In the genomic region with DNA sequence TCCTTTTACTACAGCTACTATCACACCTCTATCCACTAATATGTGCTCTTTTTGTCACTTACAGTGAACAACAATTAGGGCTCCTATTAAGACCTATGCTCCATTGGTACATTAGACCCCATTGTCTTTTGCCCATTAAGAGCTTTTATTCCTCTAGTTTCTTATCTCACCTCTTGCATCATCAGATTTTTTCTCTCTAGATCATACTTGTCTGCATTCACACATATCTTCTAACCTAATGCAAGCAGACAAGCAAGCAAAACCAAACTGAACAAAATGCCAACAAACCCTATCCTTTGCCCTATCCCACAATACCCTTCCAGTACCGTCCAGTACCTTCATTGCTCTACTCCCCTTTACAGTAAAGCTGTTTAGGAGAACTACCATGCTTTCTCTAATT, we compare ENCODE assay signal across 22 cellular contexts.
"Had no signal": no experiment of that assay in that cellular context is flagged by ENCODE, and none has a peak within 500 bp of the region (broad histone marks: within the 10 kb centered on the region; RNA-seq: fewer than 3 reads in every experiment).

No MANE protein-coding gene starts in this region.

- H3K4me2 ChIP-seq: neural progenitor cell had no signal

- H3K27me3 ChIP-seq: cardiac muscle cell, left lung, neural progenitor cell, right atrium auricular region, testis, transverse colon had no signal

- H3K9ac ChIP-seq: neural progenitor cell had no signal

- H3K4me3 ChIP-seq: cardiac muscle cell, left lung, lower lobe of right lung, neural progenitor cell, right atrium auricular region, spleen, testis, transverse colon had no signal

- H3K27ac ChIP-seq: cardiac muscle cell, left lung, lower lobe of right lung, neural progenitor cell, right atrium auricular region, spleen, testis, transverse colon had no signal

- H3K4me1 ChIP-seq: left lung, lower lobe of right lung, neural progenitor cell, right atrium auricular region, spleen, testis, transverse colon had no signal

- H3K36me3 ChIP-seq: cardiac muscle cell, left lung, lower lobe of right lung, neural progenitor cell, right atrium auricular region, spleen, transverse colon had no signal

- DNase-seq: activated CD4-positive, alpha-beta memory T cell treated with anti-CD3 and anti-CD28 coated beads for 36 hours; activated CD4-positive, alpha-beta T cell treated with anti-CD3 and anti-CD28 coated beads for 48 hours; activated CD8-positive, alpha-beta memory T cell treated with anti-CD3 and anti-CD28 coated beads, Interleukin-2, amount 50 U/mL, for 4 hours; activated effector memory CD4-positive, alpha-beta T cell treated with anti-CD3 and anti-CD28 coated beads, Interleukin-2, amount 50 U/mL, for 16 hours; activated naive CD4-positive, alpha-beta T cell treated with anti-CD3 and anti-CD28 coated beads for 36 hours; activated T-cell treated with anti-CD3 and anti-CD28 coated beads, Interleukin-2, amount 50 U/mL, for 1 hour; cortex of kidney; effector memory CD8-positive, alpha-beta T cell; foreskin melanocyte; left lung; lower lobe of right lung; mesenchymal stem cell; natural killer cell; spleen; stimulated activated CD4-positive, alpha-beta T cell treated with anti-CD3 and anti-CD28 coated beads, Interleukin-2, amount 100 ng/mL, for 48 hours; stimulated activated naive CD8-positive, alpha-beta T cell treated with anti-CD3 and anti-CD28 coated beads, Interleukin-15, Interleukin-2, amounts not matched to agents 100 U/mL and 50 U/mL, for 24 hours; testis; transverse colon had no signal

- H3K9me3 ChIP-seq: left lung, lower lobe of right lung, right atrium auricular region, spleen, testis, transverse colon had no signal

- H2AFZ ChIP-seq: neural progenitor cell had no signal

- ATAC-seq: effector memory CD8-positive, alpha-beta T cell; left lung; lower lobe of right lung; natural killer cell; stimulated activated naive CD8-positive, alpha-beta T cell treated with anti-CD3 and anti-CD28 coated beads, Interleukin-15, Interleukin-2, amounts not matched to agents 100 U/mL and 50 U/mL, for 24 hours had no signal

- FAIRE-seq: islet of Langerhans had no signal
